In genomic region chr14:90512332-90512951, GRCh38 we compare ENCODE assay signal across 13 cellular contexts.
DNase-seq lines count a peak whose midpoint lies in the region; TF ChIP-seq lines count a peak whose summit lies in the region.
"Had no signal": no experiment of that assay in that cellular context is flagged by ENCODE, and none has a peak within 500 bp of the region (broad histone marks: within the 10 kb centered on the region; RNA-seq: fewer than 3 reads in every experiment).

No MANE protein-coding gene starts in this region.

- TF ChIP-seq CTCF in Calu3 (IDR thresholded peaks at IDR 0.05; ENCODE audit: unreplicated experiment) (no peak), VCaP (conservative IDR thresholded peaks at IDR 0.05) (no peak), progenitor cell of endocrine pancreas (IDR thresholded peaks at IDR 0.05; ENCODE audit: unreplicated experiment) (no peak)

- H3K36me3 Mint-ChIP-seq in Calu3 (ENCODE audit: insufficient read depth, unreplicated experiment) (peaks cover 21% of the 10 kb centered on the region), progenitor cell of endocrine pancreas (ENCODE audit: insufficient read depth) (no peaks in the 10 kb centered on the region)

- H3K4me1 Mint-ChIP-seq in Calu3 (ENCODE audit: low read depth, unreplicated experiment) (peaks cover 66% of the 10 kb centered on the region), progenitor cell of endocrine pancreas (ENCODE audit: low read depth) (peaks cover 61% of the 10 kb centered on the region)

- intact Hi-C loops in Calu3 (cut with micrococcal nuclease; ENCODE audit: unreplicated experiment): loop anchor here (2.0 to 5.0 kb wide), 2 partner anchors 115 to 130 kb away; partner anchors contain the start of gene CALM1

- peak overlapping the region; percentile 30 for H3K9ac ChIP-seq in iPS-18a (ENCODE audit: low read length)

- no peaks in the 10 kb centered on the region for H3K27me3 Mint-ChIP-seq in Calu3 (ENCODE audit: unreplicated experiment)
- no peaks in the 10 kb centered on the region for H3K27me3 Mint-ChIP-seq in progenitor cell of endocrine pancreas

- H3K27ac ChIP-seq in VCaP: peak overlapping the region; percentile 98
- H3K27ac ChIP-seq in iPS-18a (ENCODE audit: low read length): no peak overlapping the region
- H3K27ac ChIP-seq: foreskin keratinocyte had no signal

- CTCF ChIA-PET in Calu3 (lab: Charles Lee): interaction anchor here (1.2 to 2.7 kb wide), 5 partner anchors 45 to 186 kb away, joined by 3 to 12 read pairs (median 4); no protein-coding TSS in a partner anchor

- no peaks in the 10 kb centered on the region for H3K27me3 ChIP-seq in iPS-18a (ENCODE audit: control insufficient read depth, insufficient read depth, low read length)

- no peaks in the 10 kb centered on the region for H3K9me3 Mint-ChIP-seq in Calu3 (ENCODE audit: low read depth, unreplicated experiment)
- no peaks in the 10 kb centered on the region for H3K9me3 Mint-ChIP-seq in progenitor cell of endocrine pancreas (ENCODE audit: low read depth)
- H3K9me3 Mint-ChIP-seq: activated T-cell treated with anti-CD3 and anti-CD28 coated beads, Interleukin-2, amount 50 U/mL, for 24 hours had no signal

- DNase-seq in Calu3 (peak; percentile 43), progenitor cell of endocrine pancreas (ENCODE audit: low spot score, unreplicated experiment) (no peak), NCI-H446 treated with DMSO at 0.1 percent for 48 hours (lab: John Stamatoyannopoulos, UW) (no peak), foreskin melanocyte (no peak), A172 (ENCODE audit: low spot score) (no peak)
- no peak for DNase-seq in stimulated activated CD4-positive, alpha-beta T cell treated with anti-CD3 and anti-CD28 coated beads, Interleukin-4, amount 100 ng/mL, for 4 hours
- DNase-seq: activated T-cell treated with anti-CD3 and anti-CD28 coated beads, Interleukin-2, amount 50 U/mL, for 24 hours; amniotic stem cell; foreskin keratinocyte; NCI-H1048; NCI-H774 had no signal

- H3K36me3 ChIP-seq in iPS-18a (ENCODE audit: control insufficient read depth, low read depth, low read length): no peaks in the 10 kb centered on the region

- H3K4me3 ChIP-seq in iPS-18a (ENCODE audit: low read length): no peak overlapping the region

- BruUV-seq in Calu3 (replicated peaks; lab: Mats Ljungman, UMichigan): no TSS peak

- peak overlapping the region; percentile 99 for H3K27ac Mint-ChIP-seq in Calu3 (ENCODE audit: unreplicated experiment)
- H3K27ac Mint-ChIP-seq in progenitor cell of endocrine pancreas: peak overlapping the region; percentile 99
- H3K27ac Mint-ChIP-seq: activated T-cell treated with anti-CD3 and anti-CD28 coated beads, Interleukin-2, amount 50 U/mL, for 24 hours had no signal

- peaks cover 15% of the 10 kb centered on the region for H3K4me1 ChIP-seq in iPS-18a (ENCODE audit: control insufficient read depth, low read depth, low read length)
- H3K4me1 ChIP-seq: foreskin keratinocyte had no signal

- H3K4me3 Mint-ChIP-seq in Calu3 (ENCODE audit: low read depth, unreplicated experiment): no peak overlapping the region
- H3K4me3 Mint-ChIP-seq in progenitor cell of endocrine pancreas (ENCODE audit: low read depth): no peak overlapping the region
- H3K4me3 Mint-ChIP-seq: activated T-cell treated with anti-CD3 and anti-CD28 coated beads, Interleukin-2, amount 50 U/mL, for 24 hours had no signal

- H3K9me3 ChIP-seq in iPS-18a (ENCODE audit: control insufficient read depth, low read depth, low read length): no peaks in the 10 kb centered on the region
